In genomic region chr14:33569844-33570716, GRCh38 we compare ENCODE assay signal across 16 cellular contexts.
DNase-seq lines count a peak whose midpoint lies in the region; ATAC-seq and TF ChIP-seq lines count a peak whose summit lies in the region.
"Had no signal": no experiment of that assay in that cellular context is flagged by ENCODE, and none has a peak within 500 bp of the region (broad histone marks: within the 10 kb centered on the region; RNA-seq: fewer than 3 reads in every experiment).

No MANE protein-coding gene starts in this region.

- H3K36me3 ChIP-seq in GM23248 (ENCODE audit: low read depth) (no peaks in the 10 kb centered on the region), SK-N-SH (replicated peaks in 1 of 2; ENCODE audit: control insufficient read depth in 1 of 2, insufficient read depth in 2 of 2, low read length in 1 of 2) (no peaks in the 10 kb centered on the region), endocrine pancreas (ENCODE audit: control insufficient read depth, insufficient read depth, low read length) (no peaks in the 10 kb centered on the region), neural progenitor cell (no peaks in the 10 kb centered on the region)
- H3K36me3 ChIP-seq: right atrium auricular region had no signal

- no peaks in the 10 kb centered on the region for H3K36me3 Mint-ChIP-seq in neural progenitor cell
- H3K36me3 Mint-ChIP-seq: activated naive CD4-positive, alpha-beta T cell treated with anti-CD3 and anti-CD28 coated beads, Interleukin-2, amount 10 ng/mL, durations not matched to agents 7 days and 5 days; CD8-positive, alpha-beta memory T cell; immature natural killer cell had no signal

- POLR2A ChIA-PET in SK-N-SH (lab: Yijun Ruan, JAX): no interaction called here

- DNase-seq in GM23248: peak; percentile 35
- no peak for DNase-seq in SK-N-SH
- DNase-seq in neural progenitor cell (ENCODE audit: low spot score): no peak
- no peak for DNase-seq in mesenteric fat pad (ENCODE audit: low spot score)
- no peak for DNase-seq in activated CD4-positive, alpha-beta T cell treated with anti-CD3 and anti-CD28 coated beads, Interleukin-2, amount 50 U/mL, for 1 hour
- no peak for DNase-seq in NCI-H128 (lab: John Stamatoyannopoulos, UW; ENCODE audit: unreplicated experiment)
- DNase-seq: activated naive CD4-positive, alpha-beta T cell treated with anti-CD3 and anti-CD28 coated beads, Interleukin-2, amount 10 ng/mL, durations not matched to agents 7 days and 5 days; CD8-positive, alpha-beta memory T cell; immature natural killer cell; NCI-H2227 treated with DMSO at 0.1 percent for 48 hours; SHP77; stimulated activated CD4-positive, alpha-beta T cell treated with anti-CD3 and anti-CD28 coated beads, Interleukin-1b, Interleukin-23, amount 100 ng/mL, for 48 hours had no signal

- WGBS in GM23248 (ENCODE audit: low coverage in 1 of 2, low lambda C conversion rate in 2 of 2, missing lambda C conversion rate in 2 of 2), 2 experiments: 40 to 42% methylated on average over 9 of the region's 9 CpGs
- 46% methylated on average over 9 of the region's 9 CpGs for WGBS in SK-N-SH (ENCODE audit: low lambda C conversion rate)

- H3K9me2 ChIP-seq in GM23248 (ENCODE audit: insufficient read depth): no peaks in the 10 kb centered on the region
- no peaks in the 10 kb centered on the region for H3K9me2 ChIP-seq in SK-N-SH

- peaks cover 13% of the 10 kb centered on the region; the same call in 1 of the 2 replicates for H3F3A ChIP-seq in GM23248 (ENCODE audit: insufficient read depth)
- H3F3A ChIP-seq in SK-N-SH (replicated peaks; ENCODE audit: insufficient read depth): peaks cover 27% of the 10 kb centered on the region
- no peaks in the 10 kb centered on the region for H3F3A ChIP-seq in neural progenitor cell (ENCODE audit: low read depth)

- TF ChIP-seq CTCF in SK-N-SH (IDR thresholded peaks at IDR 0.05) (no peak), neural progenitor cell (IDR thresholded peaks at IDR 0.05) (no peak)

- H3K9me3 Mint-ChIP-seq in neural progenitor cell: no peaks in the 10 kb centered on the region
- H3K9me3 Mint-ChIP-seq: activated naive CD4-positive, alpha-beta T cell treated with anti-CD3 and anti-CD28 coated beads, Interleukin-2, amount 10 ng/mL, durations not matched to agents 7 days and 5 days; T-helper 2 cell treated with Interferon-gamma antibody and Interleukin-4, amounts not matched to agents 5 μg/mL and 100 μg/mL, for 36 hours had no signal

- H3K27me3 Mint-ChIP-seq in neural progenitor cell (ENCODE audit: insufficient read depth, low read depth): peaks cover 7% of the 10 kb centered on the region
- H3K27me3 Mint-ChIP-seq: activated naive CD4-positive, alpha-beta T cell treated with anti-CD3 and anti-CD28 coated beads, Interleukin-2, amount 10 ng/mL, durations not matched to agents 7 days and 5 days; CD8-positive, alpha-beta memory T cell had no signal

- no peak for ATAC-seq in HG02588 (IDR thresholded peaks at IDR 0.05; ENCODE audit: unreplicated experiment)

- no peak overlapping the region for H3K9ac ChIP-seq in GM23248
- H3K9ac ChIP-seq in SK-N-SH: no peak overlapping the region
- H3K9ac ChIP-seq in endocrine pancreas (ENCODE audit: control insufficient read depth, insufficient read depth, low read length): no peak overlapping the region
- H3K9ac ChIP-seq in neural progenitor cell: no peak overlapping the region

- TF ChIP-seq RAD21 in SK-N-SH (IDR thresholded peaks at IDR 0.05; ENCODE audit: low read length): no peak

- no peak overlapping the region for H3K4me3 ChIP-seq in GM23248
- no peak overlapping the region for H3K4me3 ChIP-seq in SK-N-SH (ENCODE audit: low read depth in 2 of 2, low read length in 1 of 2)
- H3K4me3 ChIP-seq in endocrine pancreas (ENCODE audit: control insufficient read depth, insufficient read depth, low read length): peak overlapping the region; percentile 20
- no peak overlapping the region for H3K4me3 ChIP-seq in neural progenitor cell
- H3K4me3 ChIP-seq: right atrium auricular region had no signal

- H3K4me2 ChIP-seq in GM23248 (ENCODE audit: unreplicated experiment): peak overlapping the region; percentile 45
- peak overlapping the region; percentile 58; the same call in 1 of the 2 replicates for H3K4me2 ChIP-seq in SK-N-SH
- no peak overlapping the region for H3K4me2 ChIP-seq in neural progenitor cell

- H3K79me2 ChIP-seq in GM23248 (ENCODE audit: insufficient read depth): no peaks in the 10 kb centered on the region
- no peaks in the 10 kb centered on the region for H3K79me2 ChIP-seq in SK-N-SH (ENCODE audit: insufficient read depth)
- H3K79me2 ChIP-seq in neural progenitor cell (ENCODE audit: low read depth): no peaks in the 10 kb centered on the region

- H4K20me1 ChIP-seq in GM23248 (ENCODE audit: insufficient read depth): no peaks in the 10 kb centered on the region
- H4K20me1 ChIP-seq in SK-N-SH (ENCODE audit: insufficient read depth): no peaks in the 10 kb centered on the region
- no peaks in the 10 kb centered on the region for H4K20me1 ChIP-seq in neural progenitor cell (ENCODE audit: low read depth)

- H3K27me3 ChIP-seq in GM23248 (replicated peaks; ENCODE audit: insufficient read depth) (no peaks in the 10 kb centered on the region), SK-N-SH (ENCODE audit: insufficient read depth) (no peaks in the 10 kb centered on the region), endocrine pancreas (ENCODE audit: control insufficient read depth, insufficient read depth, low read length) (no peaks in the 10 kb centered on the region), neural progenitor cell (no peaks in the 10 kb centered on the region)
- H3K27me3 ChIP-seq: right atrium auricular region had no signal

- H3K27ac ChIP-seq in GM23248 (no peak overlapping the region), SK-N-SH (ENCODE audit: low read depth in 2 of 2, low read length in 1 of 2) (peak overlapping the region; percentile 65 to 76), neural progenitor cell (no peak overlapping the region)
- H3K27ac ChIP-seq: right atrium auricular region had no signal

- TF ChIP-seq EP300 in SK-N-SH (IDR thresholded peaks at IDR 0.05; ENCODE audit: borderline replicate concordance in 1 of 2, low read depth in 1 of 2, low read length in 1 of 2): peak in 1 of 2 experiments; percentile 98; a peak in 2 of 4 replicates

- H2AFZ ChIP-seq in GM23248 (0 out of 2 replicates have a peak overlapping the region, but pooled peaks have one; percentile 1), SK-N-SH (ENCODE audit: low read depth) (peak overlapping the region; percentile 20; the same call in 1 of the 2 replicates), neural progenitor cell (replicated peaks) (no peak overlapping the region)

- peak overlapping the region; percentile 84 for H3K27ac Mint-ChIP-seq in neural progenitor cell
- H3K27ac Mint-ChIP-seq: activated naive CD4-positive, alpha-beta T cell treated with anti-CD3 and anti-CD28 coated beads, Interleukin-2, amount 10 ng/mL, durations not matched to agents 7 days and 5 days; CD8-positive, alpha-beta memory T cell; immature natural killer cell; T-helper 2 cell treated with Interferon-gamma antibody and Interleukin-4, amounts not matched to agents 5 μg/mL and 100 μg/mL, for 36 hours had no signal

- no peak overlapping the region for H3K4me3 Mint-ChIP-seq in neural progenitor cell
- H3K4me3 Mint-ChIP-seq: activated naive CD4-positive, alpha-beta T cell treated with anti-CD3 and anti-CD28 coated beads, Interleukin-2, amount 10 ng/mL, durations not matched to agents 7 days and 5 days; CD8-positive, alpha-beta memory T cell; immature natural killer cell; T-helper 2 cell treated with Interferon-gamma antibody and Interleukin-4, amounts not matched to agents 5 μg/mL and 100 μg/mL, for 36 hours had no signal

- peaks cover 60% of the 10 kb centered on the region for H3K4me1 Mint-ChIP-seq in neural progenitor cell
- H3K4me1 Mint-ChIP-seq: activated naive CD4-positive, alpha-beta T cell treated with anti-CD3 and anti-CD28 coated beads, Interleukin-2, amount 10 ng/mL, durations not matched to agents 7 days and 5 days; CD8-positive, alpha-beta memory T cell; immature natural killer cell had no signal

- H3K4me1 ChIP-seq in GM23248 (ENCODE audit: insufficient read depth) (peaks cover 31% of the 10 kb centered on the region), SK-N-SH (ENCODE audit: control insufficient read depth in 1 of 2, insufficient read depth in 2 of 2, low read depth in 1 of 2, low read length in 1 of 2) (peaks cover 24 to 56% of the 10 kb centered on the region in 2 experiments), endocrine pancreas (ENCODE audit: control insufficient read depth, insufficient read depth, low read length) (no peaks in the 10 kb centered on the region), neural progenitor cell (peaks cover 2% of the 10 kb centered on the region)
- H3K4me1 ChIP-seq: right atrium auricular region had no signal

- H3K9me3 ChIP-seq in GM23248 (ENCODE audit: low read depth) (no peaks in the 10 kb centered on the region), SK-N-SH (no peaks in the 10 kb centered on the region), endocrine pancreas (ENCODE audit: control insufficient read depth, low read length) (no peaks in the 10 kb centered on the region), neural progenitor cell (ENCODE audit: low read depth) (no peaks in the 10 kb centered on the region)
- H3K9me3 ChIP-seq: right atrium auricular region had no signal

- CTCF ChIA-PET in SK-N-SH (lab: Yijun Ruan, JAX): interaction anchor here (1.6 kb wide), 1 partner anchor 223 kb away, joined by 7 read pairs; no protein-coding TSS in a partner anchor

- in situ Hi-C loops in GM23248 (cut with MboI): no loop called here

TF ChIP-seq in SK-N-SH, 30 proteins besides CTCF, POLR2A, EP300 and RAD21 (continues in another document):
- TF ChIP-seq EZH2phosphoT487 (IDR thresholded peaks at IDR 0.05; ENCODE audit: borderline replicate concordance, low read depth): no peak

Comparison
In these comparisons a context has a peak if more than half of its experiments do, and no peak if none do; other contexts are left out.
1. H3K27ac ChIP-seq: peak in SK-N-SH (2 of 2); none in GM23248 (single experiment) and neural progenitor cell (single experiment).